In the genomic region with DNA sequence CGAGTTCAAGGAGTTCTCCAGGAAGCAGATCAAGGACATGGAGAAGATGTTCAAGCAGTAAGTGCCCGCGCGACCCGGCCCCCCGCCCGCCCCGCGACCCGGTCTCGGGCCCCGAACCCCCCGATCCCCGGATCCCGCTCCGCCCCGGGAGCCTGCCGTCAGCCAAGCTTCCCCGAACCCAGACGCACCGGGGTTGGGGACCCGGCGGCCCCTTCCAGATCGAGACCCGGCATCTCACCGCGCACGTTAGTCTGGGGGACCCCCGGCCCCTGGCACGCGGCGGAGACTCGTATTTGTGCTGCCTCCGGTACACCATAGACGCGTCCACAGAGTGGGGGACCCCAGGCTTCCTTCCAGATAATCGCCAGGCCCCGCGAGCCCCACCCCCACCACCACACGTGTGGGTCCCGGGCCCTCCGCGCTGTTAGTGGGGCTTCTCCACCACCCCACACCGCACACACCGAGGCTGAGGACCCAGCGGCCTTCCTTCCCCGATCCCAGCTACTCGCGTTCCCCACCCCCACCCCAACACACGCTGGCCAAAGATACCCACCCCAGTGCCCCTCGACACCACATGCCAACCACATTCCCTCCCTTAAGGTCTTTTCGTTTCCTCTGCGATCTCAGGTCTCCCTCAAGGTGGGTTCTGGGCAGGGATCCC, we compare ENCODE assay signal across 8 cellular contexts. TPM values are rescaled to one million over a fixed set of nuclear protein-coding genes. Genes with fewer than 3 reads are reported as not detected.
A peak's percentile ranks its signal among the peaks of the same experiment; 100 is the strongest.
DNase-seq lines count a peak whose midpoint lies in the region; ATAC-seq and TF ChIP-seq lines count a peak whose summit lies in the region.

No MANE protein-coding gene starts in this region.

- CTCF ChIA-PET in activated B cell treated with CpG ODN at 0.5 μM for 24 hours (lab: Charles Lee) = interaction anchor here (1.1 kb wide), 1 partner anchor 87 kb away, joined by 5 read pairs; no protein-coding TSS in a partner anchor

- no peaks in the 10 kb centered on the region for H3K9me3 ChIP-seq in right cardiac atrium (ENCODE audit: control insufficient read depth, low read length)

- H3K4me1 ChIP-seq in right cardiac atrium (ENCODE audit: control insufficient read depth, insufficient read depth, low read length) = no peaks in the 10 kb centered on the region

- POLR2A ChIA-PET in activated B cell treated with CpG ODN at 0.5 μM for 24 hours (lab: Charles Lee) = interaction anchor here (1.2 to 2.1 kb wide), 3 partner anchors 10 to 437 kb away, joined by 3 to 5 read pairs (median 3); a partner anchor contains a TSS

- peaks cover 4% of the 10 kb centered on the region for H3K27me3 Mint-ChIP-seq in activated B cell treated with CpG ODN at 0.5 μM for 24 hours

- 3% methylated on average over 53 of the region's 53 CpGs for WGBS in right cardiac atrium

- peaks cover 49% of the 10 kb centered on the region for H3K4me1 Mint-ChIP-seq in activated B cell treated with CpG ODN at 0.5 μM for 24 hours

- peaks cover 12% of the 10 kb centered on the region for H3K36me3 Mint-ChIP-seq in activated B cell treated with CpG ODN at 0.5 μM for 24 hours (ENCODE audit: low read depth)

- no peak for TF ChIP-seq CTCF in activated B cell treated with CpG ODN at 0.5 μM for 24 hours (IDR thresholded peaks at IDR 0.05)

- H3K4me3 Mint-ChIP-seq in activated B cell treated with CpG ODN at 0.5 μM for 24 hours = peak overlapping the region; percentile 91

- H3K4me3 ChIP-seq in right cardiac atrium (ENCODE audit: low read length) = peak overlapping the region; percentile 56

- no peak overlapping the region for H3K27ac ChIP-seq in right cardiac atrium (ENCODE audit: low read length)

- DNase-seq in activated T-cell treated with anti-CD3 and anti-CD28 coated beads, Interleukin-2, amount 50 U/mL, for 1 hour = peak; percentile 36
- DNase-seq in activated T-cell treated with anti-CD3 and anti-CD28 coated beads for 4 hours (no peak), activated B cell treated with CpG ODN at 0.5 μM for 24 hours (no peak), right cardiac atrium (peak in 1 of 3 donors; percentile 30)
- peak; percentile 40 for DNase-seq in stimulated activated CD8-positive, alpha-beta memory T cell treated with anti-CD3 and anti-CD28 coated beads, Interleukin-4, amount 100 ng/mL, for 48 hours

- intact Hi-C loops in activated B cell treated with CpG ODN at 0.5 μM for 24 hours (cut with micrococcal nuclease) (loop anchor here (2.0 kb wide), 1 partner anchor 114 kb away; a partner anchor contains a TSS), right cardiac atrium (cut with DNase I) (no loop called here)

- no peak for ATAC-seq in activated B cell treated with CpG ODN at 0.5 μM for 24 hours (ENCODE audit: low read depth)
- ATAC-seq in right cardiac atrium = no peak
- ATAC-seq in HG03095 (IDR thresholded peaks at IDR 0.05; ENCODE audit: unreplicated experiment) = no peak
- ATAC-seq in HG02678 (IDR thresholded peaks at IDR 0.05; ENCODE audit: unreplicated experiment) = no peak
- ATAC-seq in HG02884 (IDR thresholded peaks at IDR 0.05; ENCODE audit: unreplicated experiment) = no peak

- no peaks in the 10 kb centered on the region for H3K9me3 Mint-ChIP-seq in activated B cell treated with CpG ODN at 0.5 μM for 24 hours

- peak overlapping the region; percentile 74 for H3K27ac Mint-ChIP-seq in activated B cell treated with CpG ODN at 0.5 μM for 24 hours

- no peaks in the 10 kb centered on the region for H3K27me3 ChIP-seq in right cardiac atrium (ENCODE audit: control insufficient read depth, insufficient read depth)

RNA-seq across cellular contexts. Expression of a gene that starts 0.7 kb away (rescaled TPM):
- total RNA-seq in activated B cell treated with CpG ODN at 0.5 μM for 24 hours (55.3 and 56.5 TPM in 2 replicates), right cardiac atrium (10 to 100 TPM; 10.8 to 17.7 (median 14.0) TPM)
- polyA plus RNA-seq in right cardiac atrium = 12.9 TPM

RNA-seq across cellular contexts. Expression of a gene that starts 27.9 kb away (rescaled TPM):
- 0.39 and 0.80 TPM in 2 replicates for total RNA-seq in activated B cell treated with CpG ODN at 0.5 μM for 24 hours
- 1 to 10 TPM in 1 of 4 donors, not detected in 3; 1.1 TPM for total RNA-seq in right cardiac atrium
- not detected for polyA plus RNA-seq in right cardiac atrium

RNA-seq across cellular contexts. Expression of a gene that starts 46.2 kb away (rescaled TPM):
- not detected in 2 replicates for total RNA-seq in activated B cell treated with CpG ODN at 0.5 μM for 24 hours
- not detected for total RNA-seq in right cardiac atrium
- not detected for polyA plus RNA-seq in right cardiac atrium

Comparison
In these comparisons a context has a peak if more than half of its experiments do, and no peak if none do; other contexts are left out.
1. DNase-seq: peak in activated T-cell treated with anti-CD3 and anti-CD28 coated beads, Interleukin-2, amount 50 U/mL, for 1 hour (single experiment) and stimulated activated CD8-positive, alpha-beta memory T cell treated with anti-CD3 and anti-CD28 coated beads, Interleukin-4, amount 100 ng/mL, for 48 hours (single experiment); none in activated T-cell treated with anti-CD3 and anti-CD28 coated beads for 4 hours (single experiment) and activated B cell treated with CpG ODN at 0.5 μM for 24 hours (single experiment).